ENCODE assay signal across 8 cellular contexts in genomic region chr4:82428969-82429727, GRCh38.
A peak's percentile ranks its signal among the peaks of the same experiment; 100 is the strongest.
DNase-seq lines count a peak whose midpoint lies in the region; ATAC-seq and TF ChIP-seq lines count a peak whose summit lies in the region.

No MANE protein-coding gene starts in this region.

- H3K36me3 ChIP-seq in OCI-LY1 (ENCODE audit: insufficient read depth, low read length) (peaks cover 62% of the 10 kb centered on the region), mucosa of stomach (ENCODE audit: control insufficient read depth, insufficient read depth, low read length) (peaks cover 18% of the 10 kb centered on the region)

- H3K4me3 ChIP-seq in OCI-LY1 (ENCODE audit: low read depth, low read length, poor library complexity, severe bottlenecking) (peak overlapping the region; percentile 99), mucosa of stomach (ENCODE audit: low read length) (peak overlapping the region; percentile 79)

- H3F3A ChIP-seq in OCI-LY1 (ENCODE audit: insufficient read depth, low read length): peaks cover 14% of the 10 kb centered on the region

- peaks cover 39% of the 10 kb centered on the region for H3K4me1 ChIP-seq in OCI-LY1 (ENCODE audit: insufficient read depth, low read length, severe bottlenecking)
- peaks cover 31% of the 10 kb centered on the region for H3K4me1 ChIP-seq in mucosa of stomach (ENCODE audit: control insufficient read depth, insufficient read depth, low read length)

- peaks cover 17% of the 10 kb centered on the region for H4K20me1 ChIP-seq in OCI-LY1 (ENCODE audit: insufficient read depth, low read length)

- H2AFZ ChIP-seq in OCI-LY1 (ENCODE audit: low read length): no peak overlapping the region

- DNase-seq in DMS153 (lab: John Stamatoyannopoulos, UW): peak; percentile 92
- DNase-seq in HuH-7.5 (ENCODE audit: low spot score): peak; percentile 75
- DNase-seq in activated T-cell treated with anti-CD3 and anti-CD28 coated beads for 24 hours (ENCODE audit: low read depth): peak; percentile 91
- DNase-seq in epithelial cell of prostate (ENCODE audit: low read depth, low spot score): peak; percentile 41
- DNase-seq in stimulated activated CD8-positive, alpha-beta memory T cell treated with anti-CD3 and anti-CD28 coated beads, Interleukin-7, amount 100 ng/mL, for 1 hour (ENCODE audit: low read depth in 2 of 2): peak; percentile 87 to 89

- H3K79me2 ChIP-seq in OCI-LY1 (ENCODE audit: insufficient read depth, low read length): peaks cover 60% of the 10 kb centered on the region

- H3K9me2 ChIP-seq in OCI-LY1 (ENCODE audit: low read depth, low read length): no peaks in the 10 kb centered on the region

- no peaks in the 10 kb centered on the region for H3K9me3 ChIP-seq in OCI-LY1 (ENCODE audit: low read length)
- H3K9me3 ChIP-seq in mucosa of stomach (ENCODE audit: control insufficient read depth, low read length): no peaks in the 10 kb centered on the region

- peak; percentile 48 for ATAC-seq in GM21528 (IDR thresholded peaks at IDR 0.05; ENCODE audit: low FRiP score, unreplicated experiment)

- H3K9ac ChIP-seq in OCI-LY1 (ENCODE audit: low read length) (peak overlapping the region; percentile 99), mucosa of stomach (ENCODE audit: low read length) (peak overlapping the region; percentile 95)

- H3K27me3 ChIP-seq in OCI-LY1 (ENCODE audit: insufficient read depth, low read length) (no peaks in the 10 kb centered on the region), mucosa of stomach (ENCODE audit: control insufficient read depth, insufficient read depth, low read length) (no peaks in the 10 kb centered on the region)

- H3K4me2 ChIP-seq in OCI-LY1 (ENCODE audit: low read length): peak overlapping the region; percentile 95

- H3K27ac ChIP-seq in OCI-LY1 (ENCODE audit: low read depth, low read length, poor library complexity, severe bottlenecking): peak overlapping the region; percentile 93
- H3K27ac ChIP-seq in epithelial cell of prostate: peak overlapping the region; percentile 92

- TF ChIP-seq CTCF in OCI-LY1 (IDR thresholded peaks at IDR 0.05; ENCODE audit: low read length): peak; percentile 78

Comparison
In these comparisons a context has a peak if more than half of its experiments do, and no peak if none do; other contexts are left out.
1. Peak in every context shown above with its lines: DNase-seq, ATAC-seq, H3K4me3 ChIP-seq and H3K27ac ChIP-seq.
2. DNase-seq: peak in every context shown above with its lines; median percentile 92 in DMS153; 91 in activated T-cell treated with anti-CD3 and anti-CD28 coated beads for 24 hours; 88 in stimulated activated CD8-positive, alpha-beta memory T cell treated with anti-CD3 and anti-CD28 coated beads, Interleukin-7, amount 100 ng/mL, for 1 hour; 75 in HuH-7.5; 41 in epithelial cell of prostate.